25 cellular contexts compared by ENCODE assay signal in genomic region chr5:87828545-87829213, GRCh38.
"Had no signal": no experiment of that assay in that cellular context is flagged by ENCODE, and none has a peak within 500 bp of the region (broad histone marks: within the 10 kb centered on the region; RNA-seq: fewer than 3 reads in every experiment).

No MANE protein-coding gene starts in this region.

- H3K4me1 ChIP-seq: left lung, stomach, testis, thyroid gland, transverse colon, upper lobe of left lung, vagina had no signal

- H3K4me3 Mint-ChIP-seq: mesothelial cell of epicardium; naive B cell; natural killer cell; stimulated activated naive B cell treated with anti-CD40 and anti-IgM and Interleukin-4, amounts not matched to agents 10 μg/mL and 1 μg/mL and 100 μg/mL, for 72 hours had no signal

- H3K36me3 Mint-ChIP-seq: mesothelial cell of epicardium; natural killer cell; stimulated activated naive B cell treated with anti-CD40 and anti-IgM and Interleukin-4, amounts not matched to agents 10 μg/mL and 1 μg/mL and 100 μg/mL, for 72 hours had no signal

- ATAC-seq: natural killer cell; right cardiac atrium; stimulated activated naive B cell treated with anti-CD40 and anti-IgM and Interleukin-4, amounts not matched to agents 10 μg/mL and 1 μg/mL and 100 μg/mL, for 72 hours; stimulated activated naive CD8-positive, alpha-beta T cell treated with anti-CD3 and anti-CD28 coated beads, Interleukin-15, Interleukin-2, amounts not matched to agents 100 U/mL and 50 U/mL, for 24 hours had no signal

- H3K27me3 ChIP-seq: left lung, ovary, stomach, testis, thyroid gland, transverse colon, upper lobe of left lung, vagina had no signal

- H3K4me1 Mint-ChIP-seq: mesothelial cell of epicardium; naive B cell; natural killer cell; stimulated activated naive B cell treated with anti-CD40 and anti-IgM and Interleukin-4, amounts not matched to agents 10 μg/mL and 1 μg/mL and 100 μg/mL, for 72 hours had no signal

- FAIRE-seq: keratinocyte had no signal

- H3K36me3 ChIP-seq: left lung, ovary, stomach, thyroid gland, transverse colon, upper lobe of left lung, vagina had no signal

- H3K27ac Mint-ChIP-seq: mesothelial cell of epicardium; naive B cell; natural killer cell; progenitor cell of endocrine pancreas; stimulated activated naive B cell treated with anti-CD40 and anti-IgM and Interleukin-4, amounts not matched to agents 10 μg/mL and 1 μg/mL and 100 μg/mL, for 72 hours had no signal

- H3K9me3 ChIP-seq: ovary, testis, thyroid gland, vagina had no signal

- H3K27me3 Mint-ChIP-seq: naive B cell; progenitor cell of endocrine pancreas; stimulated activated naive B cell treated with anti-CD40 and anti-IgM and Interleukin-4, amounts not matched to agents 10 μg/mL and 1 μg/mL and 100 μg/mL, for 72 hours had no signal

- H3K4me3 ChIP-seq: left lung, lung, ovary, stomach, testis, thyroid gland, transverse colon, upper lobe of left lung, vagina had no signal

- DNase-seq: hippocampal formation; kidney glomerular epithelial cell; left lung; mesendoderm; naive B cell; natural killer cell; retina; stimulated activated CD4-positive, alpha-beta T cell treated with anti-CD3 and anti-CD28 coated beads, Interleukin-12 subunit alpha, Interleukin-12 subunit beta, amount 100 ng/mL, for 4 hours; stimulated activated CD4-positive, alpha-beta T cell treated with anti-CD3 and anti-CD28 coated beads, Interleukin-15, amount 100 ng/mL, for 24 hours; stimulated activated CD4-positive, alpha-beta T cell treated with anti-CD3 and anti-CD28 coated beads, Interleukin-2, amount 100 ng/mL, for 24 hours; stimulated activated CD4-positive, alpha-beta T cell treated with anti-CD3 and anti-CD28 coated beads, Interleukin-4, amount 100 ng/mL, for 1 hour; stimulated activated naive B cell treated with anti-CD40 and anti-IgM and Interleukin-4, amounts not matched to agents 10 μg/mL and 1 μg/mL and 100 μg/mL, for 72 hours; stimulated activated naive CD8-positive, alpha-beta T cell treated with anti-CD3 and anti-CD28 coated beads, Interleukin-15, Interleukin-2, amounts not matched to agents 100 U/mL and 50 U/mL, for 24 hours; testis; transverse colon had no signal

- H3K27ac ChIP-seq: left lung, ovary, stomach, testis, thyroid gland, transverse colon, upper lobe of left lung, vagina had no signal
